ENCODE assay signal across 30 cellular contexts in the genomic region with DNA sequence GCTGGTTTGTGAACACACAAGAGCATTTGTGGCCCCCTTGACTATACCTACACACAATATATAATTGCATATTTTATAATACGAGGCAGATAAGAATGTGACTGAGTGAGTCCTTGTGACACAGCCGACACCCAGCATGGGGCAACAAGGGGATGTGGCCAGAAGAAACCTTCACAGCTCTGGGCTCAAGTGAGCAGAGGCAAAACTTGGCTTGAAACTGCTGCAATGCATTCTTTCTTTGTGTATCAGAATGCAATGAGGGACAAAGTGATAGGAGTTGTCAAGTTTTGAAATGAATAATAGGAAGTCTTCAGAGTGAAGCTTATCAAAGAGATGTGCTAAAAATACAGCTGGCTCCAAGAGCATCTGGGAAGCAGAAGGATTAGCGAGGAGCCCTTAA.
"Had no signal": no experiment of that assay in that cellular context is flagged by ENCODE, and none has a peak within 500 bp of the region (broad histone marks: within the 10 kb centered on the region; RNA-seq: fewer than 3 reads in every experiment).

No MANE protein-coding gene starts in this region.

- H3K9me3 ChIP-seq: MG63, SJSA1 had no signal

- H3K27me3 Mint-ChIP-seq: activated CD8-positive, alpha-beta T cell treated with anti-CD3 and anti-CD28 coated beads for 36 hours; activated naive CD4-positive, alpha-beta T cell treated with anti-CD3 and anti-CD28 coated beads, Interleukin-2, amount 10 ng/mL, durations not matched to agents 7 days and 5 days had no signal

- H3K27ac ChIP-seq: brain microvascular endothelial cell, SJSA1 had no signal

- H3K4me1 Mint-ChIP-seq: activated naive CD4-positive, alpha-beta T cell treated with anti-CD3 and anti-CD28 coated beads, Interleukin-2, amount 10 ng/mL, durations not matched to agents 7 days and 5 days; activated naive CD8-positive, alpha-beta T cell treated with anti-CD3 and anti-CD28 coated beads for 36 hours had no signal

- H3K4me3 Mint-ChIP-seq: activated CD8-positive, alpha-beta T cell treated with anti-CD3 and anti-CD28 coated beads for 36 hours; activated naive CD4-positive, alpha-beta T cell treated with anti-CD3 and anti-CD28 coated beads, Interleukin-2, amount 10 ng/mL, durations not matched to agents 7 days and 5 days; activated naive CD8-positive, alpha-beta T cell treated with anti-CD3 and anti-CD28 coated beads for 36 hours; activated T-cell treated with anti-CD3 and anti-CD28 coated beads, Interleukin-2, amount 50 U/mL, for 72 hours; T-helper 1 cell treated with Interleukin-12 subunit alpha and Interleukin-12 subunit beta and Interleukin-4 antibody, amounts not matched to agents 30 μg/mL and 1 μg/mL, for 36 hours had no signal

- ATAC-seq: activated CD4-positive, CD25-positive, alpha-beta regulatory T cell treated with anti-CD3 and anti-CD28 coated beads, Interleukin-2, amount 50 U/mL, for 24 hours; activated CD8-positive, alpha-beta T cell treated with anti-CD3 and anti-CD28 coated beads for 36 hours; activated T-cell treated with anti-CD3 and anti-CD28 coated beads, Interleukin-2, amount 50 U/mL, for 72 hours; Panc1; SK-N-SH treated with all-trans-retinoic acid at 6 μM for 48 hours had no signal

- H3K36me3 ChIP-seq: brain microvascular endothelial cell, MG63, SJSA1 had no signal

- DNase-seq: activated CD4-positive, alpha-beta T cell treated with anti-CD3 and anti-CD28 coated beads for 4 hours; activated CD8-positive, alpha-beta memory T cell treated with anti-CD3 and anti-CD28 coated beads, Interleukin-2, amount 50 U/mL, for 4 hours; activated CD8-positive, alpha-beta T cell treated with anti-CD3 and anti-CD28 coated beads for 36 hours; activated gamma-delta T cell treated with Interleukin-2 at 50 U/mL for 16 hours; activated naive CD4-positive, alpha-beta T cell treated with anti-CD3 and anti-CD28 coated beads, Interleukin-2, amount 10 ng/mL, durations not matched to agents 7 days and 5 days; activated naive CD8-positive, alpha-beta T cell treated with anti-CD3 and anti-CD28 coated beads for 36 hours; activated T-cell treated with anti-CD3 and anti-CD28 coated beads, Interleukin-2, amount 50 U/mL, for 72 hours; brain microvascular endothelial cell; central memory CD4-positive, alpha-beta T cell; MG63; MV-4-11; NCI-H1092 treated with DMSO at 0.1 percent for 48 hours; NCI-H1417 treated with DMSO at 0.1 percent for 48 hours; NCI-H1694; NCI-H2029; NCI-H2107; NCI-H2171 treated with DMSO at 0.1 percent for 48 hours; NCI-H226; NCI-H510A; NCI-H69; NK-92 treated with Interleukin-12 subunit alpha and Interleukin-12 subunit beta, amount 100 ng/mL, for 24 hours; OCI-M1; RPMI8226; SHP77 had no signal

- H3K4me1 ChIP-seq: SJSA1 had no signal

- H3K36me3 Mint-ChIP-seq: activated naive CD4-positive, alpha-beta T cell treated with anti-CD3 and anti-CD28 coated beads, Interleukin-2, amount 10 ng/mL, durations not matched to agents 7 days and 5 days; activated naive CD8-positive, alpha-beta T cell treated with anti-CD3 and anti-CD28 coated beads for 36 hours had no signal

- H3K4me3 ChIP-seq: MG63, SJSA1 had no signal

- H3K27me3 ChIP-seq: brain microvascular endothelial cell, MG63, SJSA1 had no signal

- H3K9me3 Mint-ChIP-seq: activated CD8-positive, alpha-beta T cell treated with anti-CD3 and anti-CD28 coated beads for 36 hours; activated naive CD4-positive, alpha-beta T cell treated with anti-CD3 and anti-CD28 coated beads, Interleukin-2, amount 10 ng/mL, durations not matched to agents 7 days and 5 days; activated naive CD8-positive, alpha-beta T cell treated with anti-CD3 and anti-CD28 coated beads for 36 hours; activated T-helper 2 cell treated with anti-CD3 and anti-CD28 coated beads, Interferon-gamma antibody, Interleukin-2, Interleukin-4, amounts not matched to agents 10 μg/mL and 5 μg/mL and 100 μg/mL, durations not matched to agents 14 hours and 24 hours and 36 hours; T-helper 1 cell treated with Interleukin-12 subunit alpha and Interleukin-12 subunit beta and Interleukin-4 antibody, amounts not matched to agents 30 μg/mL and 1 μg/mL, for 36 hours had no signal

- H3K27ac Mint-ChIP-seq: activated CD8-positive, alpha-beta T cell treated with anti-CD3 and anti-CD28 coated beads for 36 hours; activated naive CD4-positive, alpha-beta T cell treated with anti-CD3 and anti-CD28 coated beads, Interleukin-2, amount 10 ng/mL, durations not matched to agents 7 days and 5 days; activated naive CD8-positive, alpha-beta T cell treated with anti-CD3 and anti-CD28 coated beads for 36 hours; activated T-cell treated with anti-CD3 and anti-CD28 coated beads, Interleukin-2, amount 50 U/mL, for 72 hours; activated T-helper 2 cell treated with anti-CD3 and anti-CD28 coated beads, Interferon-gamma antibody, Interleukin-2, Interleukin-4, amounts not matched to agents 10 μg/mL and 5 μg/mL and 100 μg/mL, durations not matched to agents 14 hours and 24 hours and 36 hours; T-helper 1 cell treated with Interleukin-12 subunit alpha and Interleukin-12 subunit beta and Interleukin-4 antibody, amounts not matched to agents 30 μg/mL and 1 μg/mL, for 36 hours had no signal
